Comparison of ENCODE assay signal across 7 cellular contexts in the genomic region with DNA sequence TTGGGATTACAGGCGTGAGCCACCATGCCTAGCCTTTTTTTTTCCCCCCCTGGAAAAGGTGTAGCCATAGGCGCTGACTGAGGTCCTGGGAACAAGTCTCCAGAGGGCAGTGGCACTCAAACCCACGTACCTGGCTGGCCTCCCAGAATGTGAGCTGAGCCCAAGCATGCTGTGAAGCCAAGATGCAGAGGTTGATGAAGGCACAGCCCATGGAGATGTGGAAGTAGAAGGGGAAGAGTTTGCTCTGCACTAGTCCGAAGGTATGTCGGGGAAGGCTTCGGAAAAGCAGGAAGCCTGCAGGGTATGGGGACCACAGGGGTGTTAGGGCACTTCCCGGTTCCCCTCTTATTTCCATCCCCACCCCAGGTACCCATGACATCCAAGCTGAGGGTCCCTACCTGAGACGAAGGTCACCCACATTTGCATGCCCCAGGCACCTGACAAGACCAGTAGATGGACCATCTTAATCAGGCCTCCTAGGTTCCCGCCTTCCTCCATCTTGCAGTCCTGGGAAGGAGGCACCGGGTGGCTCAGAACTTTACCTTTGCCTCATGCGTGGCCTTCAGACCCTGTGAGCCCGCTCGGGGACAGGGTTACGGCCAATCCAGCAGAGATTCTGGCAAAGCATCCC. TPM values are rescaled to one million over a fixed set of nuclear protein-coding genes. Genes with fewer than 3 reads are reported as not detected.
DNase-seq lines count a peak whose midpoint lies in the region; ATAC-seq and TF ChIP-seq lines count a peak whose summit lies in the region.

No MANE protein-coding gene starts in this region.

- no peaks in the 10 kb centered on the region for H3K79me1 ChIP-seq in H9 (ENCODE audit: insufficient read depth, low read depth, low read length, poor library complexity, severe bottlenecking)

- WGBS in H9 (ENCODE audit: extremely low coverage, insufficient read length, low lambda C conversion rate) = no CpG with 5 or more reads among the region's 14 CpGs
- WGBS in smooth muscle cell (ENCODE audit: low lambda C conversion rate) = 73% methylated on average over 14 of the region's 14 CpGs

- no peak overlapping the region for H3K56ac ChIP-seq in H9 (ENCODE audit: insufficient read length, low read depth, low read length)

- peaks cover 0 to 15% (median 13%) of the 10 kb centered on the region in 3 experiments; a peak in 5 of 7 replicates for H3K36me3 Mint-ChIP-seq in H9 (ENCODE audit: insufficient read depth in 1 of 3, low read depth in 3 of 3)

- H4K20me1 ChIP-seq in H9 (ENCODE audit: control insufficient read depth, insufficient read depth, insufficient read length) (no peaks in the 10 kb centered on the region), smooth muscle cell (ENCODE audit: low read depth) (no peaks in the 10 kb centered on the region)

- CTCF ChIA-PET in HEK293T (lab: Yijun Ruan, JAX) = interaction anchor here (0.7 to 1.9 kb wide), 4 partner anchors 33 to 89 kb away, joined by 3 to 7 read pairs (median 4); a partner anchor contains a TSS

- H3K79me2 ChIP-seq in H9 (ENCODE audit: insufficient read depth, low read length) = no peaks in the 10 kb centered on the region
- H3K79me2 ChIP-seq in smooth muscle cell (ENCODE audit: low read depth) = peaks cover 3% of the 10 kb centered on the region

- peaks cover 3 to 7% of the 10 kb centered on the region in 2 experiments; a peak in 3 of 5 replicates for H3K9me3 Mint-ChIP-seq in H9

- H3K4me1 ChIP-seq in H9 (ENCODE audit: insufficient read depth, low read length) = no peaks in the 10 kb centered on the region; the same call in 1 of the 2 replicates
- peaks cover 10% of the 10 kb centered on the region for H3K4me1 ChIP-seq in RWPE2 (ENCODE audit: insufficient read depth, poor library complexity, severe bottlenecking)
- no peaks in the 10 kb centered on the region for H3K4me1 ChIP-seq in smooth muscle cell (ENCODE audit: low read depth)

- no peak overlapping the region for H3K14ac ChIP-seq in H9 (ENCODE audit: insufficient read depth, low read length)

- no peak overlapping the region for H4K91ac ChIP-seq in H9 (ENCODE audit: insufficient read length, low read depth, low read length)

- H3K9ac ChIP-seq in H9 (ENCODE audit: extremely low read depth, insufficient read length, low read length) (peak overlapping the region; percentile 55), smooth muscle cell (ENCODE audit: low read depth) (no peak overlapping the region)

- no peak overlapping the region for H4K5ac ChIP-seq in H9 (ENCODE audit: insufficient read length, low read depth, low read length)

- no peak overlapping the region for H2BK20ac ChIP-seq in H9 (ENCODE audit: low read depth, low read length, poor library complexity, severe bottlenecking)

- peaks cover 8% of the 10 kb centered on the region for H3K23me2 ChIP-seq in H9 (ENCODE audit: insufficient read length, low read depth, low read length, poor library complexity, severe bottlenecking)

- H2BK120ac ChIP-seq in H9 (ENCODE audit: low read depth, low read length, poor library complexity, severe bottlenecking) = no peak overlapping the region

- TF ChIP-seq CTCF in H9 (conservative IDR thresholded peaks at IDR 0.05) = no peak
- TF ChIP-seq CTCF in RWPE2 (IDR thresholded peaks at IDR 0.05; ENCODE audit: poor library complexity, severe bottlenecking) = no peak
- no peak for TF ChIP-seq CTCF in fibroblast of the aortic adventitia (IDR thresholded peaks at IDR 0.05; ENCODE audit: insufficient read depth, low read length)
- no peak for TF ChIP-seq CTCF in smooth muscle cell (IDR thresholded peaks at IDR 0.05; ENCODE audit: borderline replicate concordance, insufficient read depth, poor library complexity, severe bottlenecking)

- H3K27ac Mint-ChIP-seq in H9 = peak overlapping the region in 1 of 3 experiments; percentile 96; a peak in 1 of 7 replicates

- H3K23ac ChIP-seq in H9 (ENCODE audit: insufficient read length, low read depth, low read length) = no peak overlapping the region

- POLR2A ChIA-PET in HEK293T (lab: Yijun Ruan, JAX) = interaction anchor here (0.9 to 3.3 kb wide), 5 partner anchors 12 to 51 kb away, joined by 3 to 20 read pairs (median 8); a partner anchor contains a TSS

- no peaks in the 10 kb centered on the region for H3F3A ChIP-seq in smooth muscle cell (ENCODE audit: low read depth)

- no peaks in the 10 kb centered on the region for H3K36me3 ChIP-seq in RWPE2 (ENCODE audit: low read depth)
- no peaks in the 10 kb centered on the region for H3K36me3 ChIP-seq in smooth muscle cell (ENCODE audit: low read depth)

- no peak overlapping the region for H4K8ac ChIP-seq in H9 (replicated peaks; ENCODE audit: insufficient read length, low read depth, low read length)

- H3K4me3 ChIP-seq in RWPE2 (ENCODE audit: severe bottlenecking) (peak overlapping the region; percentile 61), fibroblast of the aortic adventitia (ENCODE audit: low read depth, low read length) (peak overlapping the region; percentile 88), smooth muscle cell (peak overlapping the region; percentile 73)

- H3K9me3 ChIP-seq in H9 (ENCODE audit: control insufficient read depth, low read depth, low read length) (no peaks in the 10 kb centered on the region), RWPE2 (ENCODE audit: severe bottlenecking) (peaks cover 5% of the 10 kb centered on the region), smooth muscle cell (replicated peaks; ENCODE audit: low read depth) (no peaks in the 10 kb centered on the region)

- H2BK5ac ChIP-seq in H9 (ENCODE audit: insufficient read length, low read length) = no peak overlapping the region

- ATAC-seq in RWPE2 (ENCODE audit: low read depth) (no peak), HG02642 (IDR thresholded peaks at IDR 0.05; ENCODE audit: poor library complexity, unreplicated experiment) (no peak), HG02763 (IDR thresholded peaks at IDR 0.05; ENCODE audit: unreplicated experiment) (no peak)

- H3K4me2 ChIP-seq in H9 (ENCODE audit: insufficient read depth, insufficient read length, low read length) = peak overlapping the region; percentile 34
- H3K4me2 ChIP-seq in smooth muscle cell = peak overlapping the region; percentile 89

- no peak overlapping the region for H2BK12ac ChIP-seq in H9 (ENCODE audit: insufficient read length, low read depth, low read length)

- no peak overlapping the region for H3K4ac ChIP-seq in H9 (ENCODE audit: low read depth, low read length)

- no peak overlapping the region for H3K18ac ChIP-seq in H9 (ENCODE audit: insufficient read length, low read depth, low read length)

- H3K27me3 ChIP-seq in H9 (ENCODE audit: insufficient read depth, low read length) = no peaks in the 10 kb centered on the region
- H3K27me3 ChIP-seq in RWPE2 (ENCODE audit: insufficient read depth, poor library complexity, severe bottlenecking) = no peaks in the 10 kb centered on the region
- no peaks in the 10 kb centered on the region for H3K27me3 ChIP-seq in smooth muscle cell (ENCODE audit: low read depth)

- peaks cover 5% of the 10 kb centered on the region for H3K27me3 Mint-ChIP-seq in H9 (ENCODE audit: low read depth)

- H2AK5ac ChIP-seq in H9 (ENCODE audit: insufficient read length, low read length) = no peak overlapping the region

- H2BK15ac ChIP-seq in H9 (ENCODE audit: low read depth, low read length) = no peak overlapping the region

- peak overlapping the region; percentile 93 to 94 for H3K4me3 Mint-ChIP-seq in H9

- H3K27ac ChIP-seq in H9 (ENCODE audit: insufficient read length, low read depth, low read length) (no peak overlapping the region), RWPE2 (ENCODE audit: poor library complexity, severe bottlenecking) (peak overlapping the region; percentile 44), smooth muscle cell (ENCODE audit: low read depth) (peak overlapping the region; percentile 82)

- DNase-seq in H9 = no peak
- DNase-seq in RWPE2 (ENCODE audit: low spot score) = no peak
- no peak for DNase-seq in fibroblast of the aortic adventitia (ENCODE audit: low read depth)
- DNase-seq in smooth muscle cell (lab: John Stamatoyannopoulos, UW; ENCODE audit: unreplicated experiment) = no peak
- DNase-seq in HEK293T (ENCODE audit: extremely low spot score) = no peak

- no peak overlapping the region for H2AFZ ChIP-seq in H9 (ENCODE audit: low read length)
- no peak overlapping the region for H2AFZ ChIP-seq in smooth muscle cell (ENCODE audit: low read depth)

- H3K4me1 Mint-ChIP-seq in H9 = peaks cover 16 to 19% of the 10 kb centered on the region in 2 experiments

- H3T11ph ChIP-seq in H9 (ENCODE audit: low read length) = no peak overlapping the region

TF ChIP-seq in HEK293T, 16 proteins besides CTCF, POLR2A, EP300 and RAD21 (continues in another document):
- TF ChIP-seq SUZ12 (IDR thresholded peaks at IDR 0.05) = no peak
- no peak for TF ChIP-seq SP1 (IDR thresholded peaks at IDR 0.05)
- TF ChIP-seq BHLHE40 (IDR thresholded peaks at IDR 0.05; ENCODE audit: borderline replicate concordance) = no peak
- TF ChIP-seq NFRKB (IDR thresholded peaks at IDR 0.05) = no peak
- TF ChIP-seq LEF1 (IDR thresholded peaks at IDR 0.05; ENCODE audit: borderline replicate concordance) = no peak
- no peak for TF ChIP-seq FOXA1 (IDR thresholded peaks at IDR 0.05)
- TF ChIP-seq ARNT (IDR thresholded peaks at IDR 0.05) = no peak
- no peak for TF ChIP-seq ELF4 (IDR thresholded peaks at IDR 0.05)
- no peak for TF ChIP-seq TARDBP (IDR thresholded peaks at IDR 0.05)
- no peak for TF ChIP-seq CTBP1 (IDR thresholded peaks at IDR 0.05; ENCODE audit: borderline replicate concordance)

RNA-seq across cellular contexts. Expression of a gene that starts 0.8 kb away (rescaled TPM):
- total RNA-seq in H9 (2021) (69.7 and 73.1 TPM in 2 replicates), fibroblast of the aortic adventitia (ENCODE audit: low replicate concordance) (56.8 and 79.6 TPM in 2 replicates), smooth muscle cell (162 and 163 TPM in 2 replicates)
- 118 and 119 TPM in 2 replicates for polyA plus RNA-seq in smooth muscle cell

RNA-seq across cellular contexts. Expression of a gene that starts 1.1 kb away (rescaled TPM):
- total RNA-seq in H9 (2021) (5.7 and 5.8 TPM in 2 replicates), fibroblast of the aortic adventitia (ENCODE audit: low replicate concordance) (12.2 and 13.2 TPM in 2 replicates), smooth muscle cell (17.0 and 29.4 TPM in 2 replicates)
- 8.7 and 9.8 TPM in 2 replicates for polyA plus RNA-seq in smooth muscle cell

RNA-seq across cellular contexts. Expression of a gene that starts 5.8 kb away (rescaled TPM):
- total RNA-seq in H9 (2021) = 29.4 and 32.8 TPM in 2 replicates
- 9.4 and 16.3 TPM in 2 replicates for total RNA-seq in fibroblast of the aortic adventitia (ENCODE audit: low replicate concordance)
- 11.0 and 11.9 TPM in 2 replicates for total RNA-seq in smooth muscle cell
- 6.2 and 7.3 TPM in 2 replicates for polyA plus RNA-seq in smooth muscle cell

RNA-seq across cellular contexts. Expression of a gene that starts 10.0 kb away (rescaled TPM):
- total RNA-seq in H9 (2021) = 6.1 and 8.0 TPM in 2 replicates
- 9.4 and 14.3 TPM in 2 replicates for total RNA-seq in fibroblast of the aortic adventitia (ENCODE audit: low replicate concordance)
- total RNA-seq in smooth muscle cell = 15.1 and 21.4 TPM in 2 replicates
- polyA plus RNA-seq in smooth muscle cell = 54.0 and 67.1 TPM in 2 replicates

RNA-seq across cellular contexts. Expression of a gene that starts 29.2 kb away (rescaled TPM):
- total RNA-seq in H9 (2021) = 3.8 and 5.2 TPM in 2 replicates
- 0.41 and 0.45 TPM in 2 replicates for total RNA-seq in fibroblast of the aortic adventitia (ENCODE audit: low replicate concordance)
- 0.99 and 1.3 TPM in 2 replicates for total RNA-seq in smooth muscle cell
- polyA plus RNA-seq in smooth muscle cell = 2.7 and 2.8 TPM in 2 replicates
